2 cellular contexts compared by ENCODE assay signal in genomic region chr12:106113042-106113441, GRCh38.
TF ChIP-seq lines count a peak whose summit lies in the region.

No MANE protein-coding gene starts in this region.

TF ChIP-seq in IMR-90, 13 proteins besides CTCF, POLR2A, EP300 and RAD21:
- peak; percentile 72 for TF ChIP-seq CEBPB (IDR thresholded peaks at IDR 0.05; ENCODE audit: low read depth, low read length)
- 0 out of 2 replicates have a peak, but pooled peaks have one; percentile 41 for TF ChIP-seq MAZ (IDR thresholded peaks at IDR 0.05; ENCODE audit: borderline replicate concordance, low read depth, low read length)
- no peak for TF ChIP-seq RCOR1 (IDR thresholded peaks at IDR 0.05; ENCODE audit: insufficient replicate concordance, low read length)
- no peak for TF ChIP-seq RFX5 (IDR thresholded peaks at IDR 0.05; ENCODE audit: low read depth, low read length)
- TF ChIP-seq FOS (IDR thresholded peaks at IDR 0.05; ENCODE audit: low read depth, low read length) = peak; percentile 64
- no peak for TF ChIP-seq SMC3 (IDR thresholded peaks at IDR 0.05; ENCODE audit: low read depth, low read length)
- peak; percentile 61; the same call in 1 of the 2 replicates for TF ChIP-seq MAFK (IDR thresholded peaks at IDR 0.05; ENCODE audit: low read depth, low read length)
- peak; percentile 78 for TF ChIP-seq BHLHE40 (IDR thresholded peaks at IDR 0.05; ENCODE audit: low read depth, low read length)
- TF ChIP-seq, protein P1, sequence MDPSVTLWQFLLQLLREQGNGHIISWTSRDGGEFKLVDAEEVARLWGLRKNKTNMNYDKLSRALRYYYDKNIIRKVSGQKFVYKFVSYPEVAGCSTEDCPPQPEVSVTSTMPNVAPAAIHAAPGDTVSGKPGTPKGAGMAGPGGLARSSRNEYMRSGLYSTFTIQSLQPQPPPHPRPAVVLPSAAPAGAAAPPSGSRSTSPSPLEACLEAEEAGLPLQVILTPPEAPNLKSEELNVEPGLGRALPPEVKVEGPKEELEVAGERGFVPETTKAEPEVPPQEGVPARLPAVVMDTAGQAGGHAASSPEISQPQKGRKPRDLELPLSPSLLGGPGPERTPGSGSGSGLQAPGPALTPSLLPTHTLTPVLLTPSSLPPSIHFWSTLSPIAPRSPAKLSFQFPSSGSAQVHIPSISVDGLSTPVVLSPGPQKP (IDR thresholded peaks at IDR 0.05; ENCODE audit: borderline replicate concordance, low read depth, low read length) = no peak

TF ChIP-seq in K562, 482 proteins besides CTCF, POLR2A, EP300 and RAD21:
- TF ChIP-seq FOSL1 (tag; conservative IDR thresholded peaks at IDR 0.05) (0 out of 2 replicates have a peak, but pooled peaks have one; percentile 24), KLF1 (tag; IDR thresholded peaks at IDR 0.05) (no peak)
